32 cellular contexts compared by ENCODE assay signal in genomic region chr17:45951941-45952340, GRCh38. TPM values are rescaled to one million over a fixed set of nuclear protein-coding genes. Genes with fewer than 3 reads are reported as not detected.
"Had no signal": no experiment of that assay in that cellular context is flagged by ENCODE, and none has a peak within 500 bp of the region (broad histone marks: within the 10 kb centered on the region; RNA-seq: fewer than 3 reads in every experiment).

No MANE protein-coding gene starts in this region.

- H3K27ac Mint-ChIP-seq: activated naive CD4-positive, alpha-beta T cell treated with anti-CD3 and anti-CD28 coated beads for 36 hours; activated naive CD8-positive, alpha-beta T cell treated with anti-CD3 and anti-CD28 coated beads, Interleukin-2, amount 10 ng/mL, durations not matched to agents 7 days and 5 days; activated T-helper 2 cell treated with anti-CD3 and anti-CD28 coated beads, Interferon-gamma antibody, Interleukin-2, Interleukin-4, amounts not matched to agents 10 μg/mL and 5 μg/mL and 100 μg/mL, durations not matched to agents 14 hours and 24 hours and 36 hours; dendritic cell treated with granulocyte-macrophage colony-stimulating factor and Interleukin-4, amounts not matched to agents 40 ng/mL and 50 ng/mL, for 4 days; immature natural killer cell; T-helper 17 cell had no signal

- ATAC-seq: activated T-cell treated with anti-CD3 and anti-CD28 coated beads, Interleukin-2, amount 50 U/mL, for 4 hours; body of pancreas; foreskin keratinocyte; T-helper 17 cell had no signal

- H3K36me3 ChIP-seq: left ventricle myocardium inferior, prostate gland, spleen, tibial nerve, uterus had no signal

- H3K9me3 Mint-ChIP-seq: activated naive CD4-positive, alpha-beta T cell treated with anti-CD3 and anti-CD28 coated beads for 36 hours; activated naive CD8-positive, alpha-beta T cell treated with anti-CD3 and anti-CD28 coated beads, Interleukin-2, amount 10 ng/mL, durations not matched to agents 7 days and 5 days; activated T-cell treated with anti-CD3 and anti-CD28 coated beads, Interleukin-2, amount 50 U/mL, for 4 hours; activated T-helper 2 cell treated with anti-CD3 and anti-CD28 coated beads, Interferon-gamma antibody, Interleukin-2, Interleukin-4, amounts not matched to agents 10 μg/mL and 5 μg/mL and 100 μg/mL, durations not matched to agents 14 hours and 24 hours and 36 hours; dendritic cell treated with granulocyte-macrophage colony-stimulating factor and Interleukin-4, amounts not matched to agents 40 ng/mL and 50 ng/mL, for 4 days; immature natural killer cell; neural crest cell had no signal

- H3K9me3 ChIP-seq: body of pancreas, left ventricle myocardium inferior, prostate gland, spleen, tibial nerve, uterus had no signal

- H3K4me1 ChIP-seq: foreskin keratinocyte, prostate gland had no signal

- H2AFZ ChIP-seq: hepatocyte had no signal

- H3K27ac ChIP-seq: body of pancreas, foreskin keratinocyte, hepatocyte, left ventricle myocardium inferior, prostate gland, spleen, tibial nerve, uterus had no signal

- H3K27me3 ChIP-seq: body of pancreas, uterus had no signal

- DNase-seq: activated CD4-positive, alpha-beta T cell treated with anti-CD3 and anti-CD28 coated beads for 4 hours; activated CD4-positive, alpha-beta T cell treated with anti-CD3 and anti-CD28 coated beads, Interleukin-2, amount 50 U/mL, for 48 hours; activated CD4-positive, CD25-positive, alpha-beta regulatory T cell; activated CD8-positive, alpha-beta memory T cell treated with anti-CD3 and anti-CD28 coated beads, Interleukin-2, amount 50 U/mL, for 48 hours; activated naive CD4-positive, alpha-beta T cell treated with anti-CD3 and anti-CD28 coated beads for 36 hours; activated naive CD8-positive, alpha-beta T cell treated with anti-CD3 and anti-CD28 coated beads, Interleukin-2, amount 10 ng/mL, durations not matched to agents 7 days and 5 days; activated T-cell treated with anti-CD3 and anti-CD28 coated beads, Interleukin-2, amount 50 U/mL, for 4 hours; body of pancreas; effector CD8-positive, alpha-beta T cell; foreskin keratinocyte; immature natural killer cell; left ventricle myocardium inferior; spleen; stimulated activated CD4-positive, alpha-beta T cell treated with anti-CD3 and anti-CD28 coated beads, Interleukin-4, amount 100 ng/mL, for 1 hour; stimulated activated naive CD4-positive, alpha-beta T cell treated with Interleukin-2 at 50 U/mL for 16 hours; SW 1271; T-helper 17 cell; uterus had no signal

- H3K4me3 Mint-ChIP-seq: activated naive CD4-positive, alpha-beta T cell treated with anti-CD3 and anti-CD28 coated beads for 36 hours; activated naive CD8-positive, alpha-beta T cell treated with anti-CD3 and anti-CD28 coated beads, Interleukin-2, amount 10 ng/mL, durations not matched to agents 7 days and 5 days; activated T-cell treated with anti-CD3 and anti-CD28 coated beads, Interleukin-2, amount 50 U/mL, for 4 hours; dendritic cell treated with granulocyte-macrophage colony-stimulating factor and Interleukin-4, amounts not matched to agents 40 ng/mL and 50 ng/mL, for 4 days; immature natural killer cell; neural crest cell; T-helper 17 cell had no signal

- H3K4me2 ChIP-seq: hepatocyte had no signal

- H3K36me3 Mint-ChIP-seq: activated naive CD8-positive, alpha-beta T cell treated with anti-CD3 and anti-CD28 coated beads, Interleukin-2, amount 10 ng/mL, durations not matched to agents 7 days and 5 days; immature natural killer cell had no signal

- H3K4me3 ChIP-seq: body of pancreas, hepatocyte, left ventricle myocardium inferior, prostate gland, spleen, tibial nerve, uterus had no signal

- H3K79me2 ChIP-seq: hepatocyte had no signal

RNA-seq across cellular contexts. Expression of gene STH, which starts 47.1 kb away (rescaled TPM):
- total RNA-seq: activated CD8-positive, alpha-beta memory T cell treated with anti-CD3 and anti-CD28 coated beads for 36 hours; activated naive CD4-positive, alpha-beta T cell treated with anti-CD3 and anti-CD28 coated beads for 36 hours; activated naive CD8-positive, alpha-beta T cell treated with anti-CD3 and anti-CD28 coated beads, Interleukin-2, amount 10 ng/mL, durations not matched to agents 7 days and 5 days; activated T-cell treated with anti-CD3 and anti-CD28 coated beads, Interleukin-2, amount 50 U/mL, for 4 hours; activated T-helper 2 cell treated with anti-CD3 and anti-CD28 coated beads, Interferon-gamma antibody, Interleukin-2, Interleukin-4, amounts not matched to agents 10 μg/mL and 5 μg/mL and 100 μg/mL, durations not matched to agents 14 hours and 24 hours and 36 hours; body of pancreas; cardiac septum; chondrocyte; foreskin keratinocyte; hepatocyte; left ventricle myocardium inferior; lung microvascular endothelial cell; mononuclear cell; myocyte; neural crest cell; osteocyte; prostate gland; spleen; T-helper 17 cell; tibial nerve; uterus had no signal
- polyA plus RNA-seq: esophagus, foreskin keratinocyte, hepatocyte, immature natural killer cell, spleen had no signal
